Comparison of ENCODE assay signal across 1 cellular context in the genomic region with DNA sequence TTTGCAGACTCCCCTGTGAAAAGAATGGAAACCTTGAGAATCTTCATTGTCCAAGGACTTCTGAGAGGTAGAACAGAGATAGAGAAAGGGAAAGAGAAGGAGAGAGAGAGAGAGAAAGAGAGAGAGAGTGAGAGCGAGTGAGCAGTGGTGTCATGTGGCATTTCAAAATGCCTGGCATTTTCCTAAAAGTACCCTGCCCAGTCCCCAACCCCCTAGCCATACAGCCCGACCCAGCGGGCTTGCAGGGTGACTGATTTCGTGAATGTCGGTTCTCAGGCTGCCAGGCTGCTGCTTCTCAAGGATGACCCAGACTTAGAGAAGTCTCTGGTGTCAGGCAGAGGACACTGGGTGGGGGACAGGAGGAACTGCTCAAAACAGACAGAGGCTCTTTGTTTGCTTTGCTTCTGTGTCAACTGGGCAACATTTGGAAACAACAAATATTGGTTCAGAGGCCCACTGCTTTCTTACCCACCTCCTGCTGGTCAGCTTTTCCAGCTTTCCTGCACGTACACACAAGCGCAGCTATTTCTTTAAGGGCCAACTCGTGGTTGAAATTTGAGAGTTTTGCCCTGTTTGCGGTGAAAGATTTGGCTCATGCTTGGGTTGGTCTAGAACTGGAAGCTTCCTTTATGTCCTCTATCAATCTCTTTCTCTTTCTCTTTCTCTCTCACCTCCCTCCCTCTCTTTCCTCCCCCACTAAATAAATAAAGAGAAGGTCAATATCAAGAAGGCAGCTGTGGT.
TF ChIP-seq lines count a peak whose summit lies in the region.

No MANE protein-coding gene starts in this region.

TF ChIP-seq in HepG2, 621 proteins besides CTCF, POLR2A, EP300 and RAD21 (continued from another document and continues in another):
- TF ChIP-seq MED13 (CRISPR knock-in tag; IDR thresholded peaks at IDR 0.05) = peak; percentile 78; the same call in 1 of the 2 replicates
- peak; percentile 97 for TF ChIP-seq FOXA1 (IDR thresholded peaks at IDR 0.05)
- peak; percentile 99 for TF ChIP-seq FOXA1 (CRISPR knock-in tag; IDR thresholded peaks at IDR 0.05)
- peak; percentile 10; the same call in 1 of the 2 replicates for TF ChIP-seq ZNF460 (CRISPR knock-in tag; IDR thresholded peaks at IDR 0.05; ENCODE audit: borderline replicate concordance)
- TF ChIP-seq ZNF441 (CRISPR knock-in tag; IDR thresholded peaks at IDR 0.05; ENCODE audit: borderline replicate concordance) = peak; percentile 75; the same call in 1 of the 2 replicates
- no peak for TF ChIP-seq ZNF160 (CRISPR knock-in tag; IDR thresholded peaks at IDR 0.05)
- no peak for TF ChIP-seq ZFP41 (CRISPR knock-in tag; IDR thresholded peaks at IDR 0.05; ENCODE audit: borderline replicate concordance)
- no peak; the same call in 1 of the 2 replicates for TF ChIP-seq CSRNP1 (CRISPR knock-in tag; IDR thresholded peaks at IDR 0.05)
- TF ChIP-seq KIAA2018 (CRISPR knock-in tag; IDR thresholded peaks at IDR 0.05; ENCODE audit: borderline replicate concordance) = no peak
- TF ChIP-seq MXI1 (IDR thresholded peaks at IDR 0.05; ENCODE audit: borderline replicate concordance, low read depth, low read length) = peak; percentile 35; the same call in 1 of the 3 replicates
- peak; percentile 57; the same call in 1 of the 2 replicates for TF ChIP-seq ELF1 (CRISPR knock-in tag; IDR thresholded peaks at IDR 0.05)
- TF ChIP-seq ZNF776 (CRISPR knock-in tag; IDR thresholded peaks at IDR 0.05) = no peak
- TF ChIP-seq NONO (IDR thresholded peaks at IDR 0.05) = no peak
- peak; percentile 68; the same call in 1 of the 2 replicates for TF ChIP-seq NONO (CRISPR knock-in tag; conservative IDR thresholded peaks at IDR 0.05)
- peak; percentile 94 for TF ChIP-seq TARDBP (CRISPR knock-in tag; IDR thresholded peaks at IDR 0.05)
- peak; percentile 55; the same call in 1 of the 2 replicates for TF ChIP-seq BCL3 (CRISPR knock-in tag; IDR thresholded peaks at IDR 0.05)
- peak; percentile 96 for TF ChIP-seq SIX1 (CRISPR knock-in tag; IDR thresholded peaks at IDR 0.05; ENCODE audit: borderline replicate concordance)
- TF ChIP-seq, protein P1, sequence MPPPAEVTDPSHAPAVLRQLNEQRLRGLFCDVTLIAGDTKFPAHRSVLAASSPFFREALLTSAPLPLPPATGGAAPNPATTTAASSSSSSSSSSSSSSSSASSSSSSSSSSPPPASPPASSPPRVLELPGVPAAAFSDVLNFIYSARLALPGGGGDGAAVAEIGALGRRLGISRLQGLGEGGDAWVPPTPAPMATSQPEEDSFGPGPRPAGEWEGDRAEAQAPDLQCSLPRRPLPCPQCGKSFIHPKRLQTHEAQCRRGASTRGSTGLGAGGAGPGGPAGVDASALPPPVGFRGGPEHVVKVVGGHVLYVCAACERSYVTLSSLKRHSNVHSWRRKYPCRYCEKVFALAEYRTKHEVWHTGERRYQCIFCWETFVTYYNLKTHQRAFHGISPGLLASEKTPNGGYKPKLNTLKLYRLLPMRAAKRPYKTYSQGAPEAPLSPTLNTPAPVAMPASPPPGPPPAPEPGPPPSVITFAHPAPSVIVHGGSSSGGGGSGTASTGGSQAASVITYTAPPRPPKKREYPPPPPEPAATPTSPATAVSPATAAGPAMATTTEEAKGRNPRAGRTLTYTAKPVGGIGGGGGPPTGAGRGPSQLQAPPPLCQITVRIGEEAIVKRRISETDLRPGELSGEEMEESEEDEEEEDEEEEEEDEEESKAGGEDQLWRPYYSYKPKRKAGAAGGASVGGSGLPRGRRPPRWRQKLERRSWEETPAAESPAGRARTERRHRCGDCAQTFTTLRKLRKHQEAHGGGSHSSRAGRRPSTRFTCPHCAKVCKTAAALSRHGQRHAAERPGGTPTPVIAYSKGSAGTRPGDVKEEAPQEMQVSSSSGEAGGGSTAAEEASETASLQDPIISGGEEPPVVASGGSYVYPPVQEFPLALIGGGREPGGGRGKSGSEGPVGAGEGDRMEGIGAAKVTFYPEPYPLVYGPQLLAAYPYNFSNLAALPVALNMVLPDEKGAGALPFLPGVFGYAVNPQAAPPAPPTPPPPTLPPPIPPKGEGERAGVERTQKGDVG (CRISPR knock-in tag; IDR thresholded peaks at IDR 0.05; ENCODE audit: borderline replicate concordance) = peak; percentile 43; the same call in 1 of the 2 replicates
- peak; percentile 87 for TF ChIP-seq ZNF205 (CRISPR knock-in tag; IDR thresholded peaks at IDR 0.05)
- TF ChIP-seq ZNF609 (CRISPR knock-in tag; IDR thresholded peaks at IDR 0.05; ENCODE audit: borderline replicate concordance) = peak; percentile 99
- peak; percentile 22; the same call in 1 of the 2 replicates for TF ChIP-seq ZNF33B (CRISPR knock-in tag; IDR thresholded peaks at IDR 0.05)
- TF ChIP-seq CHD4 (IDR thresholded peaks at IDR 0.05; ENCODE audit: borderline replicate concordance, low read length) = peak; percentile 92; the same call in 1 of the 2 replicates
- TF ChIP-seq, protein P2, sequence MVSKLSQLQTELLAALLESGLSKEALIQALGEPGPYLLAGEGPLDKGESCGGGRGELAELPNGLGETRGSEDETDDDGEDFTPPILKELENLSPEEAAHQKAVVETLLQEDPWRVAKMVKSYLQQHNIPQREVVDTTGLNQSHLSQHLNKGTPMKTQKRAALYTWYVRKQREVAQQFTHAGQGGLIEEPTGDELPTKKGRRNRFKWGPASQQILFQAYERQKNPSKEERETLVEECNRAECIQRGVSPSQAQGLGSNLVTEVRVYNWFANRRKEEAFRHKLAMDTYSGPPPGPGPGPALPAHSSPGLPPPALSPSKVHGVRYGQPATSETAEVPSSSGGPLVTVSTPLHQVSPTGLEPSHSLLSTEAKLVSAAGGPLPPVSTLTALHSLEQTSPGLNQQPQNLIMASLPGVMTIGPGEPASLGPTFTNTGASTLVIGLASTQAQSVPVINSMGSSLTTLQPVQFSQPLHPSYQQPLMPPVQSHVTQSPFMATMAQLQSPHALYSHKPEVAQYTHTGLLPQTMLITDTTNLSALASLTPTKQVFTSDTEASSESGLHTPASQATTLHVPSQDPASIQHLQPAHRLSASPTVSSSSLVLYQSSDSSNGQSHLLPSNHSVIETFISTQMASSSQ (IDR thresholded peaks at IDR 0.05; ENCODE audit: low read depth) = peak; percentile 94
- TF ChIP-seq, protein P2 (CRISPR knock-in tag; IDR thresholded peaks at IDR 0.05; ENCODE audit: borderline replicate concordance) = peak; percentile 96
- no peak for TF ChIP-seq PTBP1 (IDR thresholded peaks at IDR 0.05; ENCODE audit: low read depth, low read length, poor library complexity, severe bottlenecking)
- TF ChIP-seq ZNF564 (CRISPR knock-in tag; IDR thresholded peaks at IDR 0.05) = no peak
